17 cellular contexts compared by ENCODE assay signal in the genomic region with DNA sequence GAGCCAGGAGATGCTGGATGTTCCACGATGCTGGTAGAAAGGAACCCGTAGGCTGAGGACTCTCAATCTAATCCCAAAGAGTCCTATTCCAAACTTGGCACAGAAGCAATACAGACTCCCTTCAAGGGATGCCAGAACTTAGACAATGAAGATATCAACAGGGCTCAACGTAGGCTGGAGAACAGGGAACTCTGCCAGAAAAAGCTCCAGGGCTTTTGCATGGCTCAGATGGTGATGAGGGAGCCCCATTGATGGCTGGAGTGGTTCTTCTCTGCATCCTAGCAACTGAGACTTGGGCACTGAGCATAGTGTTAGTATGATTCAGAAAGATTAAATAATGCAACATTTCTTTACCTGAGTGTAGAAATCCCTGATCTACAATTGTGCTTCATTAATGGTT.
A peak's percentile ranks its signal among the peaks of the same experiment; 100 is the strongest.
DNase-seq lines count a peak whose midpoint lies in the region; ATAC-seq and TF ChIP-seq lines count a peak whose summit lies in the region.
"Had no signal": no experiment of that assay in that cellular context is flagged by ENCODE, and none has a peak within 500 bp of the region (broad histone marks: within the 10 kb centered on the region; RNA-seq: fewer than 3 reads in every experiment).

No MANE protein-coding gene starts in this region.

- TF ChIP-seq CTCF in spleen (IDR thresholded peaks at IDR 0.05 in 8 of 11, conservative IDR thresholded peaks at IDR 0.05 in 3 of 11) = no peak

- no peaks in the 10 kb centered on the region for H3K36me3 ChIP-seq in spleen
- H3K36me3 ChIP-seq: BE2C had no signal

- H3K27me3 ChIP-seq in spleen (replicated peaks in 1 of 7) = no peaks in the 10 kb centered on the region
- H3K27me3 ChIP-seq: BE2C had no signal

- H3K9me3 ChIP-seq in spleen = no peaks in the 10 kb centered on the region
- H3K9me3 ChIP-seq: BE2C had no signal

- H3K4me3 ChIP-seq in spleen = no peak overlapping the region

- H3K4me1 ChIP-seq in spleen = no peaks in the 10 kb centered on the region
- H3K4me1 ChIP-seq: BE2C had no signal

- DNase-seq in NCI-H345 (lab: John Stamatoyannopoulos, UW) (peak; percentile 54), NCI-H345 treated with DMSO at 0.1 percent for 48 hours (lab: John Stamatoyannopoulos, UW; ENCODE audit: unreplicated experiment) (no peak), cerebellar cortex (ENCODE audit: low spot score) (peak; percentile 31), midbrain (lab: John Stamatoyannopoulos, UW) (peak; percentile 28), NCI-H187 (lab: John Stamatoyannopoulos, UW) (no peak), spleen (no peak)
- DNase-seq: BE2C; CD4-positive, alpha-beta memory T cell; DMS53; H7; HFFc6; MV-4-11; NCI-H187 treated with DMSO at 0.1 percent for 48 hours had no signal

- WGBS in spleen, 5 donors = 64 to 75% (median 73%) methylated on average over 3 of the region's 3 CpGs

- intact Hi-C loops in spleen (cut with DNase I; ENCODE audit: low total_unique reads) = no loop called here

- no peak overlapping the region for H3K27ac ChIP-seq in spleen
- H3K27ac ChIP-seq: HL-60, KMS-11 had no signal

- TF ChIP-seq POLR2A in spleen (IDR thresholded peaks at IDR 0.05) = no peak

- ATAC-seq in GM18873 (IDR thresholded peaks at IDR 0.05; ENCODE audit: low FRiP score, unreplicated experiment) (no peak), HG02938 (IDR thresholded peaks at IDR 0.05; ENCODE audit: unreplicated experiment) (no peak)

Comparison
In these comparisons a context has a peak if more than half of its experiments do, and no peak if none do; other contexts are left out.
1. DNase-seq: peak in NCI-H345 (single experiment), cerebellar cortex (single experiment) and midbrain (single experiment); none in NCI-H345 treated with DMSO at 0.1 percent for 48 hours (single experiment), NCI-H187 (0 of 2) and spleen (single experiment).